Comparison of ENCODE assay signal across 9 cellular contexts in the genomic region with DNA sequence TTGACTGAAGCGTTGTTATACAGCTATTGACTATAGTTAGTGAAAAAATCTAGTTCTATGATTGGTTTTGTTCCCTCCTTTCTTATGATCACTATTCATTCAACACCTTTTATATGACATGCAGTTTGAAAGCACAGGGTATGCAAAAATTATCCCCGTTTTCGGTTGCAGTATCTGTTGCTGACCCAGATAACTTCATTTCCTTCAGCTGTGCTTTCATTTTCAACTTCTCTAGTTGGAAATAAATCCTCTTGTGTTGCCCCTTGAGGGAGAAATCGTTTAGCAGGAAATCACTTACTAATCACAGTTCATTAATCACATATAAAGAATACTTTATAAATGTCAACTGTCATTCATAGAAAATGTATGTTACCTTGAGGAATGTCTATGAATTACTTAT. TPM values are rescaled to one million over a fixed set of nuclear protein-coding genes. Genes with fewer than 3 reads are reported as not detected.
A peak's percentile ranks its signal among the peaks of the same experiment; 100 is the strongest.
DNase-seq lines count a peak whose midpoint lies in the region; ATAC-seq and TF ChIP-seq lines count a peak whose summit lies in the region.
"Had no signal": no experiment of that assay in that cellular context is flagged by ENCODE, and none has a peak within 500 bp of the region (broad histone marks: within the 10 kb centered on the region; RNA-seq: fewer than 3 reads in every experiment).

No MANE protein-coding gene starts in this region.

- TF ChIP-seq CTCF in mucosa of descending colon (IDR thresholded peaks at IDR 0.05): no peak
- no peak for TF ChIP-seq CTCF in smooth muscle cell (IDR thresholded peaks at IDR 0.05; ENCODE audit: borderline replicate concordance, insufficient read depth, poor library complexity, severe bottlenecking)

- H3K9ac ChIP-seq in smooth muscle cell (ENCODE audit: low read depth): no peak overlapping the region

- H3K4me1 ChIP-seq in mucosa of descending colon (ENCODE audit: low read depth) (peaks cover 17% of the 10 kb centered on the region), smooth muscle cell (ENCODE audit: low read depth) (peaks cover 7% of the 10 kb centered on the region)

- intact Hi-C loops in mucosa of descending colon (cut with DNase I, micrococcal nuclease): no loop called here

- no peaks in the 10 kb centered on the region for H3K27me3 ChIP-seq in smooth muscle cell (ENCODE audit: low read depth)

- H3K79me2 ChIP-seq in smooth muscle cell (ENCODE audit: low read depth): peaks cover 92% of the 10 kb centered on the region

- peaks cover 44% of the 10 kb centered on the region for H4K20me1 ChIP-seq in smooth muscle cell (ENCODE audit: low read depth)

- no peak overlapping the region for H3K4me2 ChIP-seq in smooth muscle cell

- WGBS in smooth muscle cell (ENCODE audit: low lambda C conversion rate): 97% methylated on average over 4 of the region's 4 CpGs

- H3K36me3 ChIP-seq in mucosa of descending colon (ENCODE audit: low read depth) (no peaks in the 10 kb centered on the region), smooth muscle cell (ENCODE audit: low read depth) (no peaks in the 10 kb centered on the region)

- H3K27ac ChIP-seq in smooth muscle cell (ENCODE audit: low read depth): no peak overlapping the region

- H3F3A ChIP-seq in smooth muscle cell (ENCODE audit: low read depth): peaks cover 6% of the 10 kb centered on the region

- H2AFZ ChIP-seq in smooth muscle cell (ENCODE audit: low read depth): no peak overlapping the region

- H3K4me3 ChIP-seq in mucosa of descending colon: no peak overlapping the region
- H3K4me3 ChIP-seq in smooth muscle cell: no peak overlapping the region

- peak; percentile 81 for ATAC-seq in GM18517 (IDR thresholded peaks at IDR 0.05; ENCODE audit: unreplicated experiment)
- ATAC-seq in GM21528 (IDR thresholded peaks at IDR 0.05; ENCODE audit: low FRiP score, unreplicated experiment): peak; percentile 87
- peak; percentile 68 for ATAC-seq in HG03575 (IDR thresholded peaks at IDR 0.05; ENCODE audit: extremely low read depth, insufficient number of reproducible peaks, low FRiP score, unreplicated experiment)
- ATAC-seq in mucosa of descending colon: peak; percentile 43

- H3K9me3 ChIP-seq in mucosa of descending colon: no peaks in the 10 kb centered on the region
- H3K9me3 ChIP-seq in smooth muscle cell (replicated peaks; ENCODE audit: low read depth): no peaks in the 10 kb centered on the region

- no peak for DNase-seq in mucosa of descending colon
- no peak for DNase-seq in NCI-H2171 (lab: John Stamatoyannopoulos, UW)
- no peak for DNase-seq in activated effector memory CD4-positive, alpha-beta T cell treated with anti-CD3 and anti-CD28 coated beads, Interleukin-2, amount 50 U/mL, for 16 hours
- DNase-seq in DMS153 treated with DMSO at 0.1 percent for 48 hours (lab: John Stamatoyannopoulos, UW; ENCODE audit: unreplicated experiment): no peak
- DNase-seq in smooth muscle cell (lab: John Stamatoyannopoulos, UW; ENCODE audit: unreplicated experiment): no peak
- DNase-seq: activated CD4-positive, alpha-beta T cell treated with anti-CD3 and anti-CD28 coated beads for 48 hours had no signal

RNA-seq across cellular contexts. Expression of gene MBNL1, which starts 55.1 kb away (rescaled TPM):
- total RNA-seq in mucosa of descending colon (100 to 1,000 TPM; 184 to 381 (median 215) TPM), smooth muscle cell (126 and 128 TPM in 2 replicates)
- polyA plus RNA-seq in smooth muscle cell: 19.5 and 22.0 TPM in 2 replicates
